In genomic region chr20:44738779-44739477, GRCh38 we compare ENCODE assay signal across 7 cellular contexts. TPM values are rescaled to one million over a fixed set of nuclear protein-coding genes. Genes with fewer than 3 reads are reported as not detected.
A peak's percentile ranks its signal among the peaks of the same experiment; 100 is the strongest.
DNase-seq lines count a peak whose midpoint lies in the region; ATAC-seq and TF ChIP-seq lines count a peak whose summit lies in the region.

No MANE protein-coding gene starts in this region.

- DNase-seq in GDM1 (lab: John Stamatoyannopoulos, UW): peak; percentile 67
- DNase-seq in LHCN-M2 (ENCODE audit: low read depth): peak; percentile 48
- peak; percentile 16 for DNase-seq in SIG-M5 (lab: John Stamatoyannopoulos, UW)
- DNase-seq in body of pancreas: peak; percentile 63 to 84 (median 74)
- DNase-seq in iPS DF 19.7 (ENCODE audit: low read depth, low spot score): peak; percentile 90
- DNase-seq in stimulated activated CD4-positive, alpha-beta T cell treated with anti-CD3 and anti-CD28 coated beads, TNF-alpha, amount 100 ng/mL, for 48 hours (ENCODE audit: low read depth in 3 of 3): peak; percentile 20 to 53 (median 30)

- WGBS in body of pancreas, 2 donors: 59 to 71% methylated on average over 6 to 7 of the region's 7 CpGs

- H3K9me3 ChIP-seq in body of pancreas: no peaks in the 10 kb centered on the region

- intact Hi-C loops in body of pancreas (cut with DNase I): loop anchor here (10.0 kb wide), 1 partner anchor 54 kb away; no protein-coding TSS in a partner anchor

- no peaks in the 10 kb centered on the region for H3K4me1 ChIP-seq in body of pancreas

- TF ChIP-seq CTCF in body of pancreas (IDR thresholded peaks at IDR 0.05): no peak

- no peaks in the 10 kb centered on the region for H3K27me3 ChIP-seq in body of pancreas

- no peak overlapping the region for H3K4me3 ChIP-seq in body of pancreas

- peak overlapping the region in 1 of 4 donors; percentile 3 for H3K27ac ChIP-seq in body of pancreas

- no peak for TF ChIP-seq POLR2A in body of pancreas (IDR thresholded peaks at IDR 0.05)

- peak; percentile 45 for ATAC-seq in body of pancreas
- ATAC-seq in GM21526 (IDR thresholded peaks at IDR 0.05; ENCODE audit: low FRiP score, unreplicated experiment): no peak

- H3K36me3 ChIP-seq in body of pancreas (replicated peaks in 1 of 2; ENCODE audit: insufficient read depth in 1 of 2, low read depth in 2 of 2): no peaks in the 10 kb centered on the region

RNA-seq across cellular contexts. Expression of gene KCNK15, which starts 6.7 kb away (rescaled TPM):
- total RNA-seq in LHCN-M2 (2014; rRNA removed): not detected in 2 replicates
- polyA plus RNA-seq in LHCN-M2 (2012): not detected
- 1 to 10 TPM; 1.8 to 3.3 TPM for total RNA-seq in body of pancreas

RNA-seq across cellular contexts. Expression of gene CCN5, which starts 23.8 kb away (rescaled TPM):
- total RNA-seq in LHCN-M2 (2014; rRNA removed) (not detected in 2 replicates), body of pancreas (10 to 100 TPM in 1 of 2 donors, 1 to 10 TPM in 1; 7.9 to 18.2 TPM)
- polyA plus RNA-seq in LHCN-M2 (2012): 0.05 TPM

Comparison
In these comparisons a context has a peak if more than half of its experiments do, and no peak if none do; other contexts are left out.
1. DNase-seq: peak in every context shown above with its lines; median percentile 90 in iPS DF 19.7; 74 in body of pancreas; 67 in GDM1; 48 in LHCN-M2; 30 in stimulated activated CD4-positive, alpha-beta T cell treated with anti-CD3 and anti-CD28 coated beads, TNF-alpha, amount 100 ng/mL, for 48 hours; 16 in SIG-M5.